Comparison of ENCODE assay signal across 9 cellular contexts in the genomic region with DNA sequence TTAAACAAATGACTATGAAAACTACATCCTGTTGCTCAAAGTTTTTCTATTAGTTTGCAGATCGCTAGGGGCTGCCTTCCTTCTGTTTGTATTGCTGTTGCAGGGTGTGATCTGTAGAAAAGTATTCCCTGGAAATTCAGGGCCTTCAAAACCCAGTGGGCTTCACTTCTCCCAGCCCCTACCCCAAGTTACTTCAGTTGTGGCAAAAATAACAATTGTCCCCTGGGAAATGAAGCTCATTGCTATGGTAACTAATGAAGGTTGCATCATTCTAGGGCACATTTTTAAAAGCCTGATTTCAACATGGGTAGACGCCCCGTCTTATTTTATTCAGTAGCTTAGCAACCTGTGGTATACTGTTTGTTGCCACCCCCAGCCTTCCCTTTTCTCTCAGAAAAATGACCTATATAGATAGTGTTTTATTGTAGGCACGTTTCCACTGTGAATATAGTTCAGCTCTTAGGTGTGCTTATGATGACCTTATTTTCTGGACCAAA.
DNase-seq lines count a peak whose midpoint lies in the region; ATAC-seq and TF ChIP-seq lines count a peak whose summit lies in the region.
"Had no signal": no experiment of that assay in that cellular context is flagged by ENCODE, and none has a peak within 500 bp of the region (broad histone marks: within the 10 kb centered on the region; RNA-seq: fewer than 3 reads in every experiment).

No MANE protein-coding gene starts in this region.

- H3K4me1 ChIP-seq in upper lobe of right lung (peaks cover 31% of the 10 kb centered on the region), tibial nerve (peaks cover 0 to 44% (median 29%) of the 10 kb centered on the region in 4 donors)

- H3K36me3 Mint-ChIP-seq in activated naive CD4-positive, alpha-beta T cell treated with anti-CD3 and anti-CD28 coated beads, Interleukin-2, amount 50 U/mL, for 72 hours: peaks cover 0 to 13% of the 10 kb centered on the region in 2 donors

- DNase-seq in GM06990 (ENCODE audit: extremely low read depth, insufficient read length): peak; percentile 30
- peak in 1 of 2 donors; percentile 24 for DNase-seq in activated naive CD4-positive, alpha-beta T cell treated with anti-CD3 and anti-CD28 coated beads, Interleukin-2, amount 50 U/mL, for 72 hours (ENCODE audit: low spot score in 2 of 2)
- DNase-seq in hepatic stellate cell (ENCODE audit: low spot score): peak; percentile 63
- DNase-seq in upper lobe of right lung: no peak
- DNase-seq in NCI-H82 treated with DMSO at 0.1 percent for 48 hours (lab: John Stamatoyannopoulos, UW; ENCODE audit: unreplicated experiment): no peak
- no peak for DNase-seq in tibial nerve (ENCODE audit: low spot score in 2 of 2)
- no peak for DNase-seq in RPMI8226

- no peak for TF ChIP-seq POLR2A in tibial nerve (IDR thresholded peaks at IDR 0.05)

- H3K9me3 Mint-ChIP-seq in activated naive CD4-positive, alpha-beta T cell treated with anti-CD3 and anti-CD28 coated beads, Interleukin-2, amount 50 U/mL, for 72 hours: peaks cover 0 to 10% of the 10 kb centered on the region in 2 donors

- H3K36me3 ChIP-seq in GM06990 (ENCODE audit: control insufficient read depth, insufficient read depth, low read length): no peaks in the 10 kb centered on the region
- no peaks in the 10 kb centered on the region for H3K36me3 ChIP-seq in upper lobe of right lung
- no peaks in the 10 kb centered on the region for H3K36me3 ChIP-seq in tibial nerve

- H3K27ac ChIP-seq in upper lobe of right lung (peak overlapping the region; percentile 55), tibial nerve (peak overlapping the region in 2 of 4 donors; percentile 45 to 61)
- H3K27ac ChIP-seq: parathyroid adenoma had no signal

- H3K27ac Mint-ChIP-seq in activated naive CD4-positive, alpha-beta T cell treated with anti-CD3 and anti-CD28 coated beads, Interleukin-2, amount 50 U/mL, for 72 hours: peak overlapping the region; percentile 67 to 99

- no peaks in the 10 kb centered on the region for H3K27me3 ChIP-seq in GM06990 (replicated peaks; ENCODE audit: control insufficient read depth, insufficient read depth, low read length)
- H3K27me3 ChIP-seq in upper lobe of right lung: no peaks in the 10 kb centered on the region
- no peaks in the 10 kb centered on the region for H3K27me3 ChIP-seq in tibial nerve

- TF ChIP-seq CTCF in GM06990 (IDR thresholded peaks at IDR 0.05; ENCODE audit: insufficient read depth, low read length, poor library complexity, severe bottlenecking) (peak; percentile 1), upper lobe of right lung (IDR thresholded peaks at IDR 0.05) (no peak), tibial nerve (IDR thresholded peaks at IDR 0.05) (no peak)

- WGBS in tibial nerve, 2 donors: 30 to 32% methylated on average over 4 of the region's 4 CpGs

- ATAC-seq in activated naive CD4-positive, alpha-beta T cell treated with anti-CD3 and anti-CD28 coated beads, Interleukin-2, amount 50 U/mL, for 72 hours: peak; percentile 45 to 73
- peak; percentile 84 for ATAC-seq in upper lobe of right lung

- TF ChIP-seq EP300 in Ishikawa (IDR thresholded peaks at IDR 0.05; ENCODE audit: borderline replicate concordance) (no peak), tibial nerve (IDR thresholded peaks at IDR 0.05) (no peak)

- H3K9me3 ChIP-seq in upper lobe of right lung (no peaks in the 10 kb centered on the region), tibial nerve (no peaks in the 10 kb centered on the region)

- intact Hi-C loops in upper lobe of right lung (cut with DNase I): no loop called here

- TF ChIP-seq RAD21 in Ishikawa (IDR thresholded peaks at IDR 0.05; ENCODE audit: low read depth): no peak

- H3K4me3 ChIP-seq in GM06990 (replicated peaks; ENCODE audit: low read depth, low read length): no peak overlapping the region
- H3K4me3 ChIP-seq in upper lobe of right lung: no peak overlapping the region
- H3K4me3 ChIP-seq in tibial nerve: no peak overlapping the region

TF ChIP-seq in Ishikawa, 13 proteins besides CTCF, POLR2A, EP300 and RAD21:
- TF ChIP-seq CREB1 (IDR thresholded peaks at IDR 0.05; ENCODE audit: low read depth): no peak
- peak; percentile 70 for TF ChIP-seq CEBPB (IDR thresholded peaks at IDR 0.05)

Comparison
In these comparisons a context has a peak if more than half of its experiments do, and no peak if none do; other contexts are left out.
1. DNase-seq: peak in GM06990 (single experiment) and hepatic stellate cell (single experiment); none in upper lobe of right lung (single experiment), NCI-H82 treated with DMSO at 0.1 percent for 48 hours (single experiment), tibial nerve (0 of 2) and RPMI8226 (single experiment).